ENCODE assay signal across 23 cellular contexts in genomic region chr15:70109982-70110381, GRCh38.
"Had no signal": no experiment of that assay in that cellular context is flagged by ENCODE, and none has a peak within 500 bp of the region (broad histone marks: within the 10 kb centered on the region; RNA-seq: fewer than 3 reads in every experiment).

No MANE protein-coding gene starts in this region.

- H2AFZ ChIP-seq: hepatocyte had no signal

- H3K36me3 ChIP-seq: breast epithelium, esophagus muscularis mucosa, left lung, right atrium auricular region, spleen, vagina had no signal

- H3K4me3 ChIP-seq: breast epithelium, coronary artery, esophagus muscularis mucosa, hepatocyte, left lung, right atrium auricular region, spleen, testis, vagina had no signal

- ATAC-seq: activated T-cell treated with anti-CD3 and anti-CD28 coated beads, Interleukin-2, amount 50 U/mL, for 4 hours; left lung; natural killer cell had no signal

- H3K9me3 ChIP-seq: breast epithelium, esophagus muscularis mucosa, left lung, right atrium auricular region, spleen, testis, vagina had no signal

- H3K27ac ChIP-seq: breast epithelium, coronary artery, esophagus muscularis mucosa, hepatocyte, left lung, right atrium auricular region, spleen, testis, vagina had no signal

- H3K4me2 ChIP-seq: hepatocyte had no signal

- DNase-seq: activated CD4-positive, alpha-beta T cell treated with anti-CD3 and anti-CD28 coated beads for 4 hours; activated CD4-positive, alpha-beta T cell treated with anti-CD3 and anti-CD28 coated beads, Interleukin-2, amount 50 U/mL, for 48 hours; activated CD4-positive, CD25-positive, alpha-beta regulatory T cell; activated CD8-positive, alpha-beta memory T cell treated with anti-CD3 and anti-CD28 coated beads, Interleukin-2, amount 50 U/mL, for 48 hours; activated naive CD4-positive, alpha-beta T cell; activated naive CD8-positive, alpha-beta T cell treated with anti-CD3 and anti-CD28 coated beads, Interleukin-2, amount 10 ng/mL, durations not matched to agents 7 days and 5 days; activated T-cell treated with anti-CD3 and anti-CD28 coated beads, Interleukin-2, amount 50 U/mL, for 4 hours; amniotic stem cell; glutamatergic neuron; kidney glomerular epithelial cell; left lung; midbrain; natural killer cell; spleen; stimulated activated CD4-positive, alpha-beta T cell treated with anti-CD3 and anti-CD28 coated beads, Interleukin-4, amount 100 ng/mL, for 1 hour; stimulated activated naive CD4-positive, alpha-beta T cell; testis had no signal

- H3K27me3 ChIP-seq: breast epithelium, esophagus muscularis mucosa, left lung, right atrium auricular region, testis, vagina had no signal
